ENCODE assay signal across 29 cellular contexts in genomic region chr14:74062809-74063150, GRCh38. TPM values are rescaled to one million over a fixed set of nuclear protein-coding genes. Genes with fewer than 3 reads are reported as not detected.
DNase-seq lines count a peak whose midpoint lies in the region; ATAC-seq, FAIRE-seq and TF ChIP-seq lines count a peak whose summit lies in the region.
"Had no signal": no experiment of that assay in that cellular context is flagged by ENCODE, and none has a peak within 500 bp of the region (broad histone marks: within the 10 kb centered on the region; RNA-seq: fewer than 3 reads in every experiment).

No MANE protein-coding gene starts in this region.

- no peaks in the 10 kb centered on the region for H3K27me3 ChIP-seq in IMR-90 (ENCODE audit: control insufficient read depth, insufficient read depth, low read length)
- H3K27me3 ChIP-seq: BLaER1 treated with 17β-estradiol and CSF1 and Interleukin-3, amounts not matched to agents 10 nM and 100 nM; body of pancreas; upper lobe of right lung had no signal

- H3K23ac ChIP-seq in IMR-90 (ENCODE audit: low read depth, low read length), result no peak overlapping the region; the same call in 1 of the 2 replicates

- no TSS peak for BruUV-seq in IMR-90 (replicated peaks; lab: Mats Ljungman, UMichigan)

- no peak for TF ChIP-seq POLR2A in IMR-90 (IDR thresholded peaks at IDR 0.05; ENCODE audit: low read depth, low read length)

- no peak overlapping the region for H3K18ac ChIP-seq in IMR-90 (ENCODE audit: low read depth, low read length)

- CTCF ChIA-PET in IMR-90 (lab: Yijun Ruan, JAX), result no interaction called here

- H3K56ac ChIP-seq in IMR-90 (ENCODE audit: extremely low read depth, insufficient read depth, low read length), result no peak overlapping the region

- peak overlapping the region; percentile 69 for H2BK120ac ChIP-seq in IMR-90 (ENCODE audit: low read depth, low read length)

- peak overlapping the region; percentile 4 for H3K27ac Mint-ChIP-seq in activated T-helper 17 cell treated with anti-CD3 and anti-CD28 coated beads, Interleukin-2, amount 50 U/mL, for 72 hours
- H3K27ac Mint-ChIP-seq: activated naive CD8-positive, alpha-beta T cell treated with anti-CD3 and anti-CD28 coated beads, Interleukin-2, amount 10 ng/mL, durations not matched to agents 7 days and 5 days; T-cell had no signal

- H2AK9ac ChIP-seq in IMR-90 (replicated peaks; ENCODE audit: low read depth, low read length, poor library complexity), result no peak overlapping the region

- H3K9me1 ChIP-seq in IMR-90 (ENCODE audit: insufficient read depth, low read length), result no peaks in the 10 kb centered on the region

- in situ Hi-C loops in IMR-90 (cut with MboI; ENCODE audit: low sequenced_read_pairs), result no loop called here

- no peak for TF ChIP-seq CTCF in IMR-90 (conservative IDR thresholded peaks at IDR 0.05; ENCODE audit: low read depth, low read length)

- H3K36me3 Mint-ChIP-seq in activated T-helper 17 cell treated with anti-CD3 and anti-CD28 coated beads, Interleukin-2, amount 50 U/mL, for 72 hours (ENCODE audit: low read depth), result peaks cover 85% of the 10 kb centered on the region

- TF ChIP-seq RAD21 in IMR-90 (IDR thresholded peaks at IDR 0.05; ENCODE audit: low read length), result no peak

- FAIRE-seq in GM19239 (lab: Jason Lieb, UNC), result no peak
- FAIRE-seq: colon, GM12892, H1 had no signal

- no peak overlapping the region for H4K5ac ChIP-seq in IMR-90 (ENCODE audit: low read depth, low read length)

- H3K4me3 Mint-ChIP-seq in activated T-helper 17 cell treated with anti-CD3 and anti-CD28 coated beads, Interleukin-2, amount 50 U/mL, for 72 hours, result no peak overlapping the region
- H3K4me3 Mint-ChIP-seq: activated naive CD8-positive, alpha-beta T cell treated with anti-CD3 and anti-CD28 coated beads, Interleukin-2, amount 10 ng/mL, durations not matched to agents 7 days and 5 days; T-cell had no signal

- no peaks in the 10 kb centered on the region for H3K4me1 Mint-ChIP-seq in activated T-helper 17 cell treated with anti-CD3 and anti-CD28 coated beads, Interleukin-2, amount 50 U/mL, for 72 hours
- H3K4me1 Mint-ChIP-seq: activated naive CD8-positive, alpha-beta T cell treated with anti-CD3 and anti-CD28 coated beads, Interleukin-2, amount 10 ng/mL, durations not matched to agents 7 days and 5 days; naive B cell; T-cell had no signal

- H3K14ac ChIP-seq in IMR-90 (replicated peaks; ENCODE audit: low read depth, low read length), result no peak overlapping the region

- no peak overlapping the region for H2AFZ ChIP-seq in IMR-90 (replicated peaks; ENCODE audit: low read length, poor library complexity)

- no peak overlapping the region for H3K4me2 ChIP-seq in IMR-90 (ENCODE audit: low read depth, low read length)
- H3K4me2 ChIP-seq: BLaER1 treated with 17β-estradiol and CSF1 and Interleukin-3, amounts not matched to agents 10 nM and 100 nM had no signal

- intact Hi-C loops in IMR-90 (cut with micrococcal nuclease), result no loop called here

- peak overlapping the region; percentile 33; the same call in 1 of the 2 replicates for H3K4ac ChIP-seq in IMR-90 (ENCODE audit: low read depth, low read length)

- peak overlapping the region; percentile 37 for H2BK5ac ChIP-seq in IMR-90 (ENCODE audit: low read depth, low read length, poor library complexity, severe bottlenecking)

- H4K8ac ChIP-seq in IMR-90 (ENCODE audit: low read depth in 2 of 2, low read length in 2 of 2), result no peak overlapping the region

- peak overlapping the region; percentile 39 for H2BK20ac ChIP-seq in IMR-90 (ENCODE audit: low read depth, low read length)

- H3K27ac ChIP-seq in IMR-90 (ENCODE audit: insufficient read depth, low read length), result no peak overlapping the region
- H3K27ac ChIP-seq: BLaER1 treated with 17β-estradiol and CSF1 and Interleukin-3, amounts not matched to agents 10 nM and 100 nM; body of pancreas; upper lobe of right lung had no signal

- WGBS in IMR-90 (ENCODE audit: extremely low coverage in 2 of 2, insufficient read length in 1 of 2), 2 experiments, result no CpG with 5 or more reads among the region's 2 CpGs

- H3K79me1 ChIP-seq in IMR-90 (ENCODE audit: low read depth in 1 of 2, low read length in 2 of 2), result no peaks in the 10 kb centered on the region

- peaks cover 3% of the 10 kb centered on the region; the same call in 1 of the 2 replicates for H3K36me3 ChIP-seq in IMR-90 (ENCODE audit: control insufficient read depth, insufficient read depth, low read length)

- H4K20me1 ChIP-seq in IMR-90 (ENCODE audit: insufficient read depth, low read length), result 0 out of 2 replicates have a peak, but pooled peaks cover 4% of the 10 kb centered on the region
- H4K20me1 ChIP-seq: BLaER1 treated with 17β-estradiol and CSF1 and Interleukin-3, amounts not matched to agents 10 nM and 100 nM had no signal

- no peaks in the 10 kb centered on the region for H3K9me3 Mint-ChIP-seq in activated T-helper 17 cell treated with anti-CD3 and anti-CD28 coated beads, Interleukin-2, amount 50 U/mL, for 72 hours
- H3K9me3 Mint-ChIP-seq: activated naive CD8-positive, alpha-beta T cell treated with anti-CD3 and anti-CD28 coated beads, Interleukin-2, amount 10 ng/mL, durations not matched to agents 7 days and 5 days; activated T-helper 2 cell treated with anti-CD3 and anti-CD28 coated beads, Interferon-gamma antibody, Interleukin-2, Interleukin-4, amounts not matched to agents 10 μg/mL and 5 μg/mL and 100 μg/mL, durations not matched to agents 14 hours and 24 hours and 36 hours; naive B cell; T-cell had no signal

- H2AK5ac ChIP-seq in IMR-90 (ENCODE audit: low read depth, low read length), result peak overlapping the region; percentile 51; the same call in 1 of the 2 replicates

- H3K4me3 ChIP-seq in IMR-90 (ENCODE audit: insufficient read depth, low read depth, low read length), result no peak overlapping the region
- H3K4me3 ChIP-seq: BLaER1 treated with 17β-estradiol and CSF1 and Interleukin-3, amounts not matched to agents 10 nM and 100 nM; body of pancreas; upper lobe of right lung had no signal

- H3K27me3 Mint-ChIP-seq in activated T-helper 17 cell treated with anti-CD3 and anti-CD28 coated beads, Interleukin-2, amount 50 U/mL, for 72 hours, result no peaks in the 10 kb centered on the region
- H3K27me3 Mint-ChIP-seq: activated naive CD8-positive, alpha-beta T cell treated with anti-CD3 and anti-CD28 coated beads, Interleukin-2, amount 10 ng/mL, durations not matched to agents 7 days and 5 days; naive B cell; T-cell had no signal

- DNase-seq in A172 (ENCODE audit: low spot score) (peak; percentile 31), IMR-90 (peak; percentile 15), kidney tubule cell (ENCODE audit: low spot score) (peak; percentile 14), NCI-H1105 treated with DMSO at 0.1 percent for 48 hours (lab: John Stamatoyannopoulos, UW) (no peak), cerebellar nuclear complex (lab: John Stamatoyannopoulos, UW) (no peak), GM19239 (ENCODE audit: insufficient read length, low spot score) (no peak)
- DNase-seq: ACHN; activated naive CD8-positive, alpha-beta T cell treated with anti-CD3 and anti-CD28 coated beads, Interleukin-2, amount 10 ng/mL, durations not matched to agents 7 days and 5 days; Caco-2; DND-41; effector memory CD4-positive, alpha-beta T cell; KG1; kidney glomerular epithelial cell; naive B cell; NCI-H1092 treated with DMSO at 0.1 percent for 48 hours; NCI-H2029 treated with DMSO at 0.1 percent for 48 hours; occipital lobe; OCI-M1; SIG-M5; T-cell; upper lobe of right lung had no signal

- POLR2A ChIA-PET in IMR-90 (lab: Charles Lee; ENCODE audit: unreplicated experiment), result no interaction called here

- peaks cover 19% of the 10 kb centered on the region for H3K4me1 ChIP-seq in IMR-90 (ENCODE audit: control insufficient read depth, insufficient read depth, low read length)
- H3K4me1 ChIP-seq: Caco-2, upper lobe of right lung had no signal

- no peak overlapping the region for H2BK15ac ChIP-seq in IMR-90 (ENCODE audit: low read depth, low read length)

- dilution Hi-C loops in IMR-90 (cut with HindIII; ENCODE audit: low sequenced_read_pairs, unreplicated experiment), result no loop called here

- peak overlapping the region; percentile 25 for H4K91ac ChIP-seq in IMR-90 (ENCODE audit: insufficient read depth, low read depth, low read length)

- no peak overlapping the region for H3K9ac ChIP-seq in IMR-90 (ENCODE audit: low read depth, low read length)
- H3K9ac ChIP-seq: BLaER1 treated with 17β-estradiol and CSF1 and Interleukin-3, amounts not matched to agents 10 nM and 100 nM had no signal

- ATAC-seq in IMR-90 (ENCODE audit: low read depth) (peak; percentile 24), GM21390 (IDR thresholded peaks at IDR 0.05; ENCODE audit: unreplicated experiment) (no peak)
- peak; percentile 57 for ATAC-seq in activated T-helper 17 cell treated with anti-CD3 and anti-CD28 coated beads, Interleukin-2, amount 50 U/mL, for 72 hours (replicated peaks)
- ATAC-seq: body of pancreas, T-cell, upper lobe of right lung had no signal

- no peaks in the 10 kb centered on the region for H3K9me3 ChIP-seq in IMR-90 (ENCODE audit: control insufficient read depth, insufficient read depth, low read length)
- H3K9me3 ChIP-seq: BLaER1 treated with 17β-estradiol and CSF1 and Interleukin-3, amounts not matched to agents 10 nM and 100 nM; body of pancreas; Caco-2; upper lobe of right lung had no signal

RNA-seq across cellular contexts. Expression of gene ALDH6A1, which starts 21.5 kb away (rescaled TPM):
- 5.0 and 5.2 TPM in 2 replicates for total RNA-seq in A172 (2014; rRNA removed; shearing (Covaris generic))
- total RNA-seq in IMR-90 (2012; rRNA removed), result 11.9 and 15.1 TPM in 2 replicates
- polyA plus RNA-seq in IMR-90 (2012; rRNA removed), result 4.5 and 6.0 TPM in 2 replicates
- polyA plus RNA-seq in IMR-90 (2012; cell fraction: cytosol; rRNA removed), result 2.8 and 5.7 TPM in 2 replicates
- 2.2 and 5.7 TPM in 2 replicates for polyA plus RNA-seq in IMR-90 (2012; cell fraction: nucleus; rRNA removed; ENCODE audit: low replicate concordance)
- 10 to 100 TPM; 12.3 to 27.2 TPM for total RNA-seq in activated T-helper 17 cell treated with anti-CD3 and anti-CD28 coated beads, Interleukin-2, amount 50 U/mL, for 72 hours

RNA-seq across cellular contexts. Expression of gene LIN52, which starts 22.0 kb away (rescaled TPM):
- 7.2 and 7.6 TPM in 2 replicates for total RNA-seq in A172 (2014; rRNA removed; shearing (Covaris generic))
- 8.3 and 11.5 TPM in 2 replicates for total RNA-seq in IMR-90 (2012; rRNA removed)
- 5.5 and 6.1 TPM in 2 replicates for polyA plus RNA-seq in IMR-90 (2012; rRNA removed)
- polyA plus RNA-seq in IMR-90 (2012; cell fraction: cytosol; rRNA removed), result 2.1 and 2.8 TPM in 2 replicates
- polyA plus RNA-seq in IMR-90 (2012; cell fraction: nucleus; rRNA removed; ENCODE audit: low replicate concordance), result 1.2 and 4.3 TPM in 2 replicates
- 10 to 100 TPM; 15.4 to 19.7 TPM for total RNA-seq in activated T-helper 17 cell treated with anti-CD3 and anti-CD28 coated beads, Interleukin-2, amount 50 U/mL, for 72 hours

RNA-seq across cellular contexts. Expression of gene BBOF1, which starts 43.6 kb away (rescaled TPM):
- 4.8 and 8.5 TPM in 2 replicates for total RNA-seq in A172 (2014; rRNA removed; shearing (Covaris generic))
- total RNA-seq in IMR-90 (2012; rRNA removed), result 1.6 and 1.7 TPM in 2 replicates
- polyA plus RNA-seq in IMR-90 (2012; rRNA removed), result 0.95 and 1.6 TPM in 2 replicates
- 0.09 and 0.19 TPM in 2 replicates for polyA plus RNA-seq in IMR-90 (2012; cell fraction: cytosol; rRNA removed)
- polyA plus RNA-seq in IMR-90 (2012; cell fraction: nucleus; rRNA removed; ENCODE audit: low replicate concordance), result 0.22 and 1.9 TPM in 2 replicates
- 1 to 10 TPM in 1 of 2 donors, under 1 TPM in 1; 0.91 to 1.2 TPM for total RNA-seq in activated T-helper 17 cell treated with anti-CD3 and anti-CD28 coated beads, Interleukin-2, amount 50 U/mL, for 72 hours

RNA-seq across cellular contexts. Expression of gene ENTPD5, which starts 43.7 kb away (rescaled TPM):
- 4.7 and 4.8 TPM in 2 replicates for total RNA-seq in A172 (2014; rRNA removed; shearing (Covaris generic))
- 6.4 and 8.1 TPM in 2 replicates for total RNA-seq in IMR-90 (2012; rRNA removed)
- 5.8 and 7.3 TPM in 2 replicates for polyA plus RNA-seq in IMR-90 (2012; rRNA removed)
- polyA plus RNA-seq in IMR-90 (2012; cell fraction: cytosol; rRNA removed), result 2.1 and 3.2 TPM in 2 replicates
- polyA plus RNA-seq in IMR-90 (2012; cell fraction: nucleus; rRNA removed; ENCODE audit: low replicate concordance), result 4.6 and 16.2 TPM in 2 replicates
- 10 to 100 TPM in 1 of 2 donors, 1 to 10 TPM in 1; 5.6 to 10.4 TPM for total RNA-seq in activated T-helper 17 cell treated with anti-CD3 and anti-CD28 coated beads, Interleukin-2, amount 50 U/mL, for 72 hours

Comparison
In these comparisons a context has a peak if more than half of its experiments do, and no peak if none do; other contexts are left out.
1. DNase-seq: peak in A172 (single experiment), IMR-90 (single experiment) and kidney tubule cell (single experiment); none in NCI-H1105 treated with DMSO at 0.1 percent for 48 hours (single experiment), cerebellar nuclear complex (0 of 2) and GM19239 (single experiment).